Comparison of ENCODE assay signal across 8 cellular contexts in genomic region chr4:1792832-1793495, GRCh38. TPM values are rescaled to one million over a fixed set of nuclear protein-coding genes. Genes with fewer than 3 reads are reported as not detected.
DNase-seq lines count a peak whose midpoint lies in the region; ATAC-seq and TF ChIP-seq lines count a peak whose summit lies in the region.

Gene FGFR3, plus strand, starts transcription at chr4:1793293. Its CDS starts 642 bp downstream, at chr4:1793935.

- peaks cover 14 to 17% of the 10 kb centered on the region in 2 donors for H3K4me1 ChIP-seq in breast epithelium

- no peaks in the 10 kb centered on the region for H3K36me3 ChIP-seq in breast epithelium

- H3K36me3 Mint-ChIP-seq in T-helper 1 cell treated with Interleukin-12 subunit alpha and Interleukin-12 subunit beta and Interleukin-4 antibody, amounts not matched to agents 30 μg/mL and 1 μg/mL, for 36 hours (ENCODE audit: low read depth): no peaks in the 10 kb centered on the region

- H3K4me3 ChIP-seq in GM08714 (ENCODE audit: low read length) (peak within 1 kb of the TSS; percentile 20; the same call in 1 of the 2 replicates), breast epithelium (peak within 1 kb of the TSS; percentile 41 to 79 (median 55))

- intact Hi-C loops in breast epithelium (cut with DNase I; ENCODE audit: low total_unique reads): loop anchor here (10.0 kb wide), 1 partner anchor 138 kb away; no protein-coding TSS in a partner anchor

- peak within 1 kb of the TSS; percentile 40 for H3K4me3 Mint-ChIP-seq in T-helper 1 cell treated with Interleukin-12 subunit alpha and Interleukin-12 subunit beta and Interleukin-4 antibody, amounts not matched to agents 30 μg/mL and 1 μg/mL, for 36 hours

- H3K27ac ChIP-seq in breast epithelium: no peak within 1 kb of the TSS

- H3K27me3 ChIP-seq in breast epithelium: peaks cover 16 to 41% of the 10 kb centered on the region in 2 donors

- no peak for TF ChIP-seq CTCF in breast epithelium (IDR thresholded peaks at IDR 0.05)

- peak; percentile 52 for ATAC-seq in HG02981 (IDR thresholded peaks at IDR 0.05; ENCODE audit: unreplicated experiment)

- DNase-seq in breast epithelium (ENCODE audit: low spot score in 2 of 2) (no peak), left kidney (ENCODE audit: low read depth, low spot score) (peak; percentile 78), DMS153 (lab: John Stamatoyannopoulos, UW) (no peak), GOT3 (lab: John Stamatoyannopoulos, UW) (no peak)
- peak; percentile 27 for DNase-seq in stimulated activated CD8-positive, alpha-beta memory T cell treated with anti-CD3 and anti-CD28 coated beads, Interleukin-12 subunit alpha, Interleukin-12 subunit beta, amount 100 ng/mL, for 4 hours (ENCODE audit: low read depth)

- no peaks in the 10 kb centered on the region for H3K9me3 Mint-ChIP-seq in T-helper 1 cell treated with Interleukin-12 subunit alpha and Interleukin-12 subunit beta and Interleukin-4 antibody, amounts not matched to agents 30 μg/mL and 1 μg/mL, for 36 hours

- TF ChIP-seq POLR2A in breast epithelium (IDR thresholded peaks at IDR 0.05): no peak

- H3K27ac Mint-ChIP-seq in T-helper 1 cell treated with Interleukin-12 subunit alpha and Interleukin-12 subunit beta and Interleukin-4 antibody, amounts not matched to agents 30 μg/mL and 1 μg/mL, for 36 hours: no peak within 1 kb of the TSS

- peaks cover 31% of the 10 kb centered on the region for H3K27me3 Mint-ChIP-seq in T-helper 1 cell treated with Interleukin-12 subunit alpha and Interleukin-12 subunit beta and Interleukin-4 antibody, amounts not matched to agents 30 μg/mL and 1 μg/mL, for 36 hours (ENCODE audit: low read depth)

- no peaks in the 10 kb centered on the region for H3K4me1 Mint-ChIP-seq in T-helper 1 cell treated with Interleukin-12 subunit alpha and Interleukin-12 subunit beta and Interleukin-4 antibody, amounts not matched to agents 30 μg/mL and 1 μg/mL, for 36 hours (ENCODE audit: low read depth)

- H3K9me3 ChIP-seq in breast epithelium: no peaks in the 10 kb centered on the region

RNA-seq across cellular contexts. Expression of gene FGFR3, which starts in this region (rescaled TPM):
- total RNA-seq in breast epithelium: 1 to 10 TPM in 2 of 3 donors, under 1 TPM in 1; 0.80 to 3.5 (median 2.0) TPM

Comparison
In these comparisons a context has a peak if more than half of its experiments do, and no peak if none do; other contexts are left out.
1. DNase-seq: peak in left kidney (single experiment) and stimulated activated CD8-positive, alpha-beta memory T cell treated with anti-CD3 and anti-CD28 coated beads, Interleukin-12 subunit alpha, Interleukin-12 subunit beta, amount 100 ng/mL, for 4 hours (single experiment); none in breast epithelium (0 of 2), DMS153 (single experiment) and GOT3 (single experiment).